ENCODE assay signal across 1 cellular context in genomic region chr12:14588571-14588970, GRCh38.
TF ChIP-seq lines count a peak whose summit lies in the region.

No MANE protein-coding gene starts in this region.

TF ChIP-seq in HepG2, 621 proteins besides CTCF, POLR2A, EP300 and RAD21:
- no peak for TF ChIP-seq ZNF142 (CRISPR knock-in tag; IDR thresholded peaks at IDR 0.05)
- TF ChIP-seq ZKSCAN5 (CRISPR knock-in tag; IDR thresholded peaks at IDR 0.05), result no peak
- no peak for TF ChIP-seq RBM39 (IDR thresholded peaks at IDR 0.05; ENCODE audit: low read depth, low read length, poor library complexity, severe bottlenecking)
- no peak for TF ChIP-seq PAX8 (CRISPR knock-in tag; IDR thresholded peaks at IDR 0.05; ENCODE audit: borderline replicate concordance)
- TF ChIP-seq, protein P1, sequence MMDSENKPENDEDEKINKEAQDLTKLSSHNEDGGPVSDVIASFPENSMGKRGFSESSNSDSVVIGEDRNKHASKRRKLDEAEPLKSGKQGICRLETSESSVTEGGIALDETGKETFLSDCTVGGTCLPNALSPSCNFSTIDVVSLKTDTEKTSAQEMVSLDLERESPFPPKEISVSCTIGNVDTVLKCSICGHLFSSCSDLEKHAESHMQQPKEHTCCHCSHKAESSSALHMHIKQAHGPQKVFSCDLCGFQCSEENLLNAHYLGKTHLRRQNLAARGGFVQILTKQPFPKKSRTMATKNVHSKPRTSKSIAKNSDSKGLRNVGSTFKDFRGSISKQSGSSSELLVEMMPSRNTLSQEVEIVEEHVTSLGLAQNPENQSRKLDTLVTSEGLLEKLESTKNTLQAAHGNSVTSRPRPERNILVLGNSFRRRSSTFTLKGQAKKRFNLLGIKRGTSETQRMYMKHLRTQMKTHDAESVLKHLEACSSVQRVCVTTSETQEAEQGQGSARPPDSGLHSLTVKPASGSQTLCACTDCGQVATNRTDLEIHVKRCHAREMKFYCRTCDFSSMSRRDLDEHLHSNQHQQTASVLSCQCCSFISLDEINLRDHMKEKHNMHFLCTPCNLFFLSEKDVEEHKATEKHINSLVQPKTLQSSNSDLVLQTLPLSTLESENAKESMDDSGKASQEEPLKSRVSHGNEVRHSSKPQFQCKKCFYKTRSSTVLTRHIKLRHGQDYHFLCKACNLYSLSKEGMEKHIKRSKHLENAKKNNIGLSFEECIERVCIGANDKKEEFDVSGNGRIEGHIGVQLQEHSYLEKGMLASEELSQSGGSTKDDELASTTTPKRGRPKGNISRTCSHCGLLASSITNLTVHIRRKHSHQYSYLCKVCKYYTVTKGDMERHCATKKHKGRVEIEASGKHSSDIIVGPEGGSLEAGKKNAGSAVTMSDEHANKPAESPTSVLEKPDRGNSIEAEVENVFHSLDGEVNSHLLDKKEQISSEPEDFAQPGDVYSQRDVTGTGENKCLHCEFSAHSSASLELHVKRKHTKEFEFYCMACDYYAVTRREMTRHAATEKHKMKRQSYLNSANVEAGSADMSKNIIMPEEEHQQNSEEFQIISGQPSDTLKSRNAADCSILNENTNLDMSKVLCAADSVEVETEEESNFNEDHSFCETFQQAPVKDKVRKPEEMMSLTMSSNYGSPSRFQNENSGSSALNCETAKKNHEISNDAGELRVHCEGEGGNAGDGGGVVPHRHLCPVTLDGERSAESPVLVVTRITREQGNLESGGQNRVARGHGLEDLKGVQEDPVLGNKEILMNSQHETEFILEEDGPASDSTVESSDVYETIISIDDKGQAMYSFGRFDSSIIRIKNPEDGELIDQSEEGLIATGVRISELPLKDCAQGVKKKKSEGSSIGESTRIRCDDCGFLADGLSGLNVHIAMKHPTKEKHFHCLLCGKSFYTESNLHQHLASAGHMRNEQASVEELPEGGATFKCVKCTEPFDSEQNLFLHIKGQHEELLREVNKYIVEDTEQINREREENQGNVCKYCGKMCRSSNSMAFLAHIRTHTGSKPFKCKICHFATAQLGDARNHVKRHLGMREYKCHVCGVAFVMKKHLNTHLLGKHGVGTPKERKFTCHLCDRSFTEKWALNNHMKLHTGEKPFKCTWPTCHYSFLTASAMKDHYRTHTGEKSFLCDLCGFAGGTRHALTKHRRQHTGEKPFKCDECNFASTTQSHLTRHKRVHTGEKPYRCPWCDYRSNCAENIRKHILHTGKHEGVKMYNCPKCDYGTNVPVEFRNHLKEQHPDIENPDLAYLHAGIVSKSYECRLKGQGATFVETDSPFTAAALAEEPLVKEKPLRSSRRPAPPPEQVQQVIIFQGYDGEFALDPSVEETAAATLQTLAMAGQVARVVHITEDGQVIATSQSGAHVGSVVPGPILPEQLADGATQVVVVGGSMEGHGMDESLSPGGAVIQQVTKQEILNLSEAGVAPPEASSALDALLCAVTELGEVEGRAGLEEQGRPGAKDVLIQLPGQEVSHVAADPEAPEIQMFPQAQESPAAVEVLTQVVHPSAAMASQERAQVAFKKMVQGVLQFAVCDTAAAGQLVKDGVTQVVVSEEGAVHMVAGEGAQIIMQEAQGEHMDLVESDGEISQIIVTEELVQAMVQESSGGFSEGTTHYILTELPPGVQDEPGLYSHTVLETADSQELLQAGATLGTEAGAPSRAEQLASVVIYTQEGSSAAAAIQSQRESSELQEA (CRISPR knock-in tag; IDR thresholded peaks at IDR 0.05; ENCODE audit: not compliant biosample characterization), result no peak
- TF ChIP-seq NAIF1 (CRISPR knock-in tag; IDR thresholded peaks at IDR 0.05; ENCODE audit: borderline replicate concordance), result no peak
- TF ChIP-seq ZNF691 (CRISPR knock-in tag; IDR thresholded peaks at IDR 0.05; ENCODE audit: borderline replicate concordance, low read depth), result no peak
- no peak for TF ChIP-seq THAP11 (CRISPR knock-in tag; IDR thresholded peaks at IDR 0.05)
- TF ChIP-seq, protein P2, sequence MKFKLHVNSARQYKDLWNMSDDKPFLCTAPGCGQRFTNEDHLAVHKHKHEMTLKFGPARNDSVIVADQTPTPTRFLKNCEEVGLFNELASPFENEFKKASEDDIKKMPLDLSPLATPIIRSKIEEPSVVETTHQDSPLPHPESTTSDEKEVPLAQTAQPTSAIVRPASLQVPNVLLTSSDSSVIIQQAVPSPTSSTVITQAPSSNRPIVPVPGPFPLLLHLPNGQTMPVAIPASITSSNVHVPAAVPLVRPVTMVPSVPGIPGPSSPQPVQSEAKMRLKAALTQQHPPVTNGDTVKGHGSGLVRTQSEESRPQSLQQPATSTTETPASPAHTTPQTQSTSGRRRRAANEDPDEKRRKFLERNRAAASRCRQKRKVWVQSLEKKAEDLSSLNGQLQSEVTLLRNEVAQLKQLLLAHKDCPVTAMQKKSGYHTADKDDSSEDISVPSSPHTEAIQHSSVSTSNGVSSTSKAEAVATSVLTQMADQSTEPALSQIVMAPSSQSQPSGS (CRISPR knock-in tag; IDR thresholded peaks at IDR 0.05), result no peak
- no peak for TF ChIP-seq ZNF446 (CRISPR knock-in tag; IDR thresholded peaks at IDR 0.05)
- TF ChIP-seq ZNF572 (CRISPR knock-in tag; IDR thresholded peaks at IDR 0.05), result no peak
- TF ChIP-seq NBN (conservative IDR thresholded peaks at IDR 0.05), result no peak
